ENCODE assay signal across 8 cellular contexts in genomic region chr4:7761720-7762119, GRCh38.
DNase-seq lines count a peak whose midpoint lies in the region; ATAC-seq and TF ChIP-seq lines count a peak whose summit lies in the region.

No MANE protein-coding gene starts in this region.

- H3K4me2 ChIP-seq in SU-DHL-6 (ENCODE audit: low read depth, low read length, poor library complexity, severe bottlenecking), result no peak overlapping the region

- H3K9me2 ChIP-seq in SU-DHL-6 (replicated peaks; ENCODE audit: insufficient read depth, low read length), result no peaks in the 10 kb centered on the region

- no peak overlapping the region for H3K27ac ChIP-seq in SU-DHL-6 (ENCODE audit: low read depth, low read length)

- H3F3A ChIP-seq in SU-DHL-6 (ENCODE audit: insufficient read depth), result no peaks in the 10 kb centered on the region

- TF ChIP-seq CTCF in SU-DHL-6 (IDR thresholded peaks at IDR 0.05; ENCODE audit: insufficient read depth, low read length, poor library complexity, severe bottlenecking), result peak; percentile 56

- H2AFZ ChIP-seq in SU-DHL-6 (ENCODE audit: low read depth, low read length, severe bottlenecking), result no peak overlapping the region

- ATAC-seq in HG03159 (IDR thresholded peaks at IDR 0.05; ENCODE audit: unreplicated experiment) (peak; percentile 71), HG03045 (IDR thresholded peaks at IDR 0.05; ENCODE audit: unreplicated experiment) (no peak)

- H4K20me1 ChIP-seq in SU-DHL-6 (ENCODE audit: low read depth, low read length), result no peaks in the 10 kb centered on the region

- H3K36me3 ChIP-seq in SU-DHL-6 (ENCODE audit: low read length), result no peaks in the 10 kb centered on the region

- no peaks in the 10 kb centered on the region for H3K79me2 ChIP-seq in SU-DHL-6 (ENCODE audit: insufficient read depth, low read length)

- DNase-seq in NCI-H748 (lab: John Stamatoyannopoulos, UW; ENCODE audit: unreplicated experiment) (peak; percentile 28), NCI-H748 treated with DMSO at 0.1 percent for 48 hours (lab: John Stamatoyannopoulos, UW) (no peak), anterior cingulate cortex (lab: John Stamatoyannopoulos, UW) (peak in 50 of 58 donors; percentile 6 to 81 (median 53)), hepatic stellate cell (ENCODE audit: low spot score) (peak; percentile 70)
- DNase-seq in stimulated activated CD4-positive, alpha-beta T cell treated with anti-CD3 and anti-CD28 coated beads, Interleukin-12 subunit alpha, Interleukin-12 subunit beta, amount 100 ng/mL, for 24 hours (ENCODE audit: low read depth in 2 of 2), result peak; percentile 39 to 45

- no peak overlapping the region for H3K9ac ChIP-seq in SU-DHL-6 (ENCODE audit: low read length)

- H3K4me3 ChIP-seq in SU-DHL-6 (ENCODE audit: insufficient read depth, low read length, poor library complexity, severe bottlenecking), result no peak overlapping the region

- no peaks in the 10 kb centered on the region for H3K27me3 ChIP-seq in SU-DHL-6 (ENCODE audit: low read length)

- no peaks in the 10 kb centered on the region for H3K9me3 ChIP-seq in SU-DHL-6 (ENCODE audit: insufficient read depth, low read length)
